ENCODE assay signal across 1 cellular context in genomic region chr7:101251871-101252659, GRCh38.
TF ChIP-seq lines count a peak whose summit lies in the region.

No MANE protein-coding gene starts in this region.

TF ChIP-seq in WTC11, 78 proteins besides CTCF, POLR2A, EP300 and RAD21 (continued from another document):
- TF ChIP-seq, protein P1, sequence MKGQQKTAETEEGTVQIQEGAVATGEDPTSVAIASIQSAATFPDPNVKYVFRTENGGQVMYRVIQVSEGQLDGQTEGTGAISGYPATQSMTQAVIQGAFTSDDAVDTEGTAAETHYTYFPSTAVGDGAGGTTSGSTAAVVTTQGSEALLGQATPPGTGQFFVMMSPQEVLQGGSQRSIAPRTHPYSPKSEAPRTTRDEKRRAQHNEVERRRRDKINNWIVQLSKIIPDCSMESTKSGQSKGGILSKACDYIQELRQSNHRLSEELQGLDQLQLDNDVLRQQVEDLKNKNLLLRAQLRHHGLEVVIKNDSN (CRISPR knock-in tag; IDR thresholded peaks at IDR 0.05), result peak; percentile 92
- TF ChIP-seq JAZF1 (CRISPR knock-in tag; IDR thresholded peaks at IDR 0.05) (no peak), HMGA2 (CRISPR knock-in tag; IDR thresholded peaks at IDR 0.05) (no peak), E2F1 (CRISPR knock-in tag; IDR thresholded peaks at IDR 0.05) (no peak), SMAD4 (CRISPR knock-in tag; IDR thresholded peaks at IDR 0.05) (no peak), MAX (CRISPR knock-in tag; IDR thresholded peaks at IDR 0.05) (peak; percentile 64; the same call in 1 of the 2 replicates), ATF3 (CRISPR knock-in tag; conservative IDR thresholded peaks at IDR 0.05) (no peak), FOXP1 (CRISPR knock-in tag; IDR thresholded peaks at IDR 0.05; ENCODE audit: borderline replicate concordance) (peak; percentile 48; the same call in 1 of the 2 replicates), ZNF263 (CRISPR knock-in tag; IDR thresholded peaks at IDR 0.05; ENCODE audit: low read depth) (peak; percentile 57; the same call in 1 of the 2 replicates), USF2 (CRISPR knock-in tag; IDR thresholded peaks at IDR 0.05) (peak; percentile 90), ERG (CRISPR knock-in tag; IDR thresholded peaks at IDR 0.05) (no peak), TEAD1 (CRISPR knock-in tag; IDR thresholded peaks at IDR 0.05) (0 out of 2 replicates have a peak, but pooled peaks have one; percentile 11), ZNF671 (CRISPR knock-in tag; IDR thresholded peaks at IDR 0.05) (no peak), NR1H2 (CRISPR knock-in tag; IDR thresholded peaks at IDR 0.05) (no peak), ELF4 (CRISPR knock-in tag; IDR thresholded peaks at IDR 0.05; ENCODE audit: low read depth) (no peak)
